1 cellular context compared by ENCODE assay signal in the genomic region with DNA sequence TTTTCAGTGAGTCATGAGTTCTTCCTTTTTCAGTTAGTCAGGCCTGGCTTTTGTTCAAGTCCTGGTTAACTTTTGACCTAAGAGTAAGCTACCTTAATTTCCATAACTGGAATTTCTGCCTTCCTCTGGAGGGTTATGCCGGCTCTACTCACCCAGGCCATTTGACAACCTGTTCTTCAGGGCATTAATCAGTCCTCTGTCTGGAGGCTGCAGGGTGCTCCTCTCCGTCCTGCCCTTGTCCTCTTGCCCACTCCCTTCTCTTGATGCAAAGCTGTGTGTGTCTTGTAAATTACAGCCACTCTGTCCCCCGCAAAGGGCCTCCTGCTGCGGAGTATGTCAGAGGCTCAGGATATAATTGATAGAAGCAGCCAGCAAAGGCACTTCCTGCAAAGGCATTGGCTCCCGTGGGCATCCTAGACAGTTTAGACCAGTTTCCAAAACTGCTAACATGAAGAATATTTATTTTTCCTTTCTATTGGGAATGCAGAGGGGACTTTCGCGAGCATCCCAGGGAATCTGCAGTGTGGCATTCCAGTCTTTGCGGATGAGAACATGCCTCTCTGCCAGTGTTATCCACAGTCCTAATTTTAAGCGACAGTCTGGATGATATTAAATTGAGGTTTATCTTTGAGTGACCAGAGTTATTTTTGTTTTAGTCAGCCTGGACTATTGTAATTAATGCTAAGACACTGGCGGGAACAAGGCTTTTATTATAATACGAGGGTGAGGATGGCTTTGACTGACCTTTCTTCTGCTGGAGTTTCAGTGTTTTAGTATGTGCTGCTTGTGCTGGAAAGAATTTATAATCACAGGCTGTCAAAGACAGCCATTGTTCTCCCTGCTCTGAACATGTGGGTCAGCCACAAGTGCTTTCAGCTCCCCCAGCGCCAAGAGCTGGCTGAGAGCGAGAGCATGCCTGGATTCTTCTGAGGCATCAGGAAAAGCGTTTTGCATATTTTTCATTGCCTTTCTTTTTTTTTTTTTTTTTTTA.
TF ChIP-seq lines count a peak whose summit lies in the region.

No MANE protein-coding gene starts in this region.

TF ChIP-seq in A549, 52 proteins besides CTCF, POLR2A, EP300 and RAD21 (continued from another document):
- TF ChIP-seq, protein P1, sequence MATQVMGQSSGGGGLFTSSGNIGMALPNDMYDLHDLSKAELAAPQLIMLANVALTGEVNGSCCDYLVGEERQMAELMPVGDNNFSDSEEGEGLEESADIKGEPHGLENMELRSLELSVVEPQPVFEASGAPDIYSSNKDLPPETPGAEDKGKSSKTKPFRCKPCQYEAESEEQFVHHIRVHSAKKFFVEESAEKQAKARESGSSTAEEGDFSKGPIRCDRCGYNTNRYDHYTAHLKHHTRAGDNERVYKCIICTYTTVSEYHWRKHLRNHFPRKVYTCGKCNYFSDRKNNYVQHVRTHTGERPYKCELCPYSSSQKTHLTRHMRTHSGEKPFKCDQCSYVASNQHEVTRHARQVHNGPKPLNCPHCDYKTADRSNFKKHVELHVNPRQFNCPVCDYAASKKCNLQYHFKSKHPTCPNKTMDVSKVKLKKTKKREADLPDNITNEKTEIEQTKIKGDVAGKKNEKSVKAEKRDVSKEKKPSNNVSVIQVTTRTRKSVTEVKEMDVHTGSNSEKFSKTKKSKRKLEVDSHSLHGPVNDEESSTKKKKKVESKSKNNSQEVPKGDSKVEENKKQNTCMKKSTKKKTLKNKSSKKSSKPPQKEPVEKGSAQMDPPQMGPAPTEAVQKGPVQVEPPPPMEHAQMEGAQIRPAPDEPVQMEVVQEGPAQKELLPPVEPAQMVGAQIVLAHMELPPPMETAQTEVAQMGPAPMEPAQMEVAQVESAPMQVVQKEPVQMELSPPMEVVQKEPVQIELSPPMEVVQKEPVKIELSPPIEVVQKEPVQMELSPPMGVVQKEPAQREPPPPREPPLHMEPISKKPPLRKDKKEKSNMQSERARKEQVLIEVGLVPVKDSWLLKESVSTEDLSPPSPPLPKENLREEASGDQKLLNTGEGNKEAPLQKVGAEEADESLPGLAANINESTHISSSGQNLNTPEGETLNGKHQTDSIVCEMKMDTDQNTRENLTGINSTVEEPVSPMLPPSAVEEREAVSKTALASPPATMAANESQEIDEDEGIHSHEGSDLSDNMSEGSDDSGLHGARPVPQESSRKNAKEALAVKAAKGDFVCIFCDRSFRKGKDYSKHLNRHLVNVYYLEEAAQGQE (IDR thresholded peaks at IDR 0.05), result no peak
- TF ChIP-seq, protein P2, sequence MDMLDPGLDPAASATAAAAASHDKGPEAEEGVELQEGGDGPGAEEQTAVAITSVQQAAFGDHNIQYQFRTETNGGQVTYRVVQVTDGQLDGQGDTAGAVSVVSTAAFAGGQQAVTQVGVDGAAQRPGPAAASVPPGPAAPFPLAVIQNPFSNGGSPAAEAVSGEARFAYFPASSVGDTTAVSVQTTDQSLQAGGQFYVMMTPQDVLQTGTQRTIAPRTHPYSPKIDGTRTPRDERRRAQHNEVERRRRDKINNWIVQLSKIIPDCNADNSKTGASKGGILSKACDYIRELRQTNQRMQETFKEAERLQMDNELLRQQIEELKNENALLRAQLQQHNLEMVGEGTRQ (IDR thresholded peaks at IDR 0.05), result no peak
- TF ChIP-seq TFCP2L1 (CRISPR knock-in tag; IDR thresholded peaks at IDR 0.05) (no peak), KDM5A (IDR thresholded peaks at IDR 0.05) (no peak), MAZ (IDR thresholded peaks at IDR 0.05; ENCODE audit: borderline replicate concordance, low read depth, low read length) (no peak), CBX8 (IDR thresholded peaks at IDR 0.05) (no peak), NPAS2 (CRISPR knock-in tag; IDR thresholded peaks at IDR 0.05; ENCODE audit: borderline replicate concordance) (no peak), HOXB13 (CRISPR knock-in tag; IDR thresholded peaks at IDR 0.05; ENCODE audit: low read depth) (no peak), FOSB (CRISPR knock-in tag; IDR thresholded peaks at IDR 0.05) (no peak), RFX5 (IDR thresholded peaks at IDR 0.05) (no peak)
